12 cellular contexts compared by ENCODE assay signal in the genomic region with DNA sequence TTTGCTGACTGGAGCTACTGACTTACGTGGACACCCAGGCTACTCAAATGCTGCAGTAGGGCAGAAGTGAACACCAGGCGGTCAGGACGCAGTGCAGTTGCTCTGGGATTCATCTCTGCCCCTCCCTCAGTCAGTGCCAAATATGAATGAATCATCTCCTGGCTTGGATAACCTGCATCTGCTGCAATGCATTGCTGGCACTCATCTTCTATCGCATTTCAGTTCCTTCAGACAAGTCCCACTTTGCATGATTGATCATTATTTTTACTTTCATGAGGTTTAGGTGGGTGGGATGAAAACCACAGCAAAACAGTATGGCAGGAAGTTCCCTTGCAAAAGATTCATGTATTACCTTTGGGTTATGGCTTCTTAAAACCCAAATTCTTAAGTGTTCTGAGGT.
DNase-seq lines count a peak whose midpoint lies in the region; TF ChIP-seq lines count a peak whose summit lies in the region.
"Had no signal": no experiment of that assay in that cellular context is flagged by ENCODE, and none has a peak within 500 bp of the region (broad histone marks: within the 10 kb centered on the region; RNA-seq: fewer than 3 reads in every experiment).

No MANE protein-coding gene starts in this region.

- DNase-seq in cardiac muscle cell (ENCODE audit: low read depth in 1 of 2, low spot score in 1 of 2), result peak in 1 of 2 donors; percentile 82
- DNase-seq in right atrium auricular region (ENCODE audit: low spot score), result no peak
- DNase-seq in RKO (ENCODE audit: low spot score), result peak; percentile 37
- DNase-seq in fibroblast of peridontal ligament (ENCODE audit: extremely low read depth), result peak; percentile 86
- DNase-seq in uterus, result peak; percentile 32 to 33
- DNase-seq in vagina (ENCODE audit: extremely low spot score in 2 of 2), result no peak
- DNase-seq in activated CD4-positive, alpha-beta T cell treated with anti-CD3 and anti-CD28 coated beads, Interleukin-2, amount 50 U/mL, for 48 hours, result no peak
- DNase-seq in stimulated activated CD4-positive, alpha-beta T cell treated with anti-CD3 and anti-CD28 coated beads, Interleukin-1b, Interleukin-23, amount 100 ng/mL, for 48 hours, result no peak
- DNase-seq: activated gamma-delta T cell treated with Interleukin-2 at 50 U/mL for 16 hours, NCI-H2081 had no signal

- H3K4me3 ChIP-seq in cardiac muscle cell, result no peak overlapping the region
- H3K4me3 ChIP-seq in right atrium auricular region, result no peak overlapping the region
- no peak overlapping the region for H3K4me3 ChIP-seq in uterus
- no peak overlapping the region for H3K4me3 ChIP-seq in vagina
- H3K4me3 ChIP-seq: BLaER1 treated with 17β-estradiol and CSF1 and Interleukin-3, amounts not matched to agents 10 nM and 100 nM had no signal

- no peaks in the 10 kb centered on the region for H3K27me3 ChIP-seq in cardiac muscle cell
- no peaks in the 10 kb centered on the region for H3K27me3 ChIP-seq in right atrium auricular region
- H3K27me3 ChIP-seq in uterus, result no peaks in the 10 kb centered on the region
- H3K27me3 ChIP-seq in vagina, result no peaks in the 10 kb centered on the region
- H3K27me3 ChIP-seq: BLaER1 treated with 17β-estradiol and CSF1 and Interleukin-3, amounts not matched to agents 10 nM and 100 nM had no signal

- no peaks in the 10 kb centered on the region for H3K9me3 ChIP-seq in cardiac muscle cell (ENCODE audit: low read depth)
- H3K9me3 ChIP-seq in right atrium auricular region, result no peaks in the 10 kb centered on the region
- no peaks in the 10 kb centered on the region for H3K9me3 ChIP-seq in uterus
- no peaks in the 10 kb centered on the region for H3K9me3 ChIP-seq in vagina
- H3K9me3 ChIP-seq: BLaER1 treated with 17β-estradiol and CSF1 and Interleukin-3, amounts not matched to agents 10 nM and 100 nM had no signal

- H3K36me3 ChIP-seq in cardiac muscle cell (no peaks in the 10 kb centered on the region), right atrium auricular region (no peaks in the 10 kb centered on the region), uterus (no peaks in the 10 kb centered on the region), vagina (no peaks in the 10 kb centered on the region)
- H3K36me3 ChIP-seq: BLaER1 treated with 17β-estradiol and CSF1 and Interleukin-3, amounts not matched to agents 10 nM and 100 nM had no signal

- no peak overlapping the region for H3K27ac ChIP-seq in cardiac muscle cell
- H3K27ac ChIP-seq in right atrium auricular region, result no peak overlapping the region
- H3K27ac ChIP-seq in uterus, result no peak overlapping the region
- no peak overlapping the region for H3K27ac ChIP-seq in vagina
- H3K27ac ChIP-seq: BLaER1 treated with 17β-estradiol and CSF1 and Interleukin-3, amounts not matched to agents 10 nM and 100 nM; VCaP had no signal

- intact Hi-C loops in uterus (cut with DNase I; ENCODE audit: low total_unique reads) (no loop called here), vagina (cut with DNase I) (no loop called here)

- no peak for TF ChIP-seq POLR2A in uterus (IDR thresholded peaks at IDR 0.05)
- TF ChIP-seq POLR2A in vagina (IDR thresholded peaks at IDR 0.05), result no peak

- H3K4me1 ChIP-seq in cardiac muscle cell (ENCODE audit: low read depth) (peaks cover 19% of the 10 kb centered on the region), right atrium auricular region (no peaks in the 10 kb centered on the region), uterus (no peaks in the 10 kb centered on the region), vagina (peaks cover 6% of the 10 kb centered on the region)

- TF ChIP-seq CTCF in cardiac muscle cell (IDR thresholded peaks at IDR 0.05; ENCODE audit: low read depth, low read length) (peak; percentile 12), right atrium auricular region (IDR thresholded peaks at IDR 0.05) (no peak), uterus (IDR thresholded peaks at IDR 0.05) (peak in 1 of 4 experiments; percentile 6), vagina (IDR thresholded peaks at IDR 0.05) (no peak)

Comparison
In these comparisons a context has a peak if more than half of its experiments do, and no peak if none do; other contexts are left out.
1. DNase-seq: peak in RKO (single experiment), fibroblast of peridontal ligament (single experiment) and uterus (2 of 2); none in right atrium auricular region (single experiment), vagina (0 of 2), activated CD4-positive, alpha-beta T cell treated with anti-CD3 and anti-CD28 coated beads, Interleukin-2, amount 50 U/mL, for 48 hours (0 of 2) and stimulated activated CD4-positive, alpha-beta T cell treated with anti-CD3 and anti-CD28 coated beads, Interleukin-1b, Interleukin-23, amount 100 ng/mL, for 48 hours (single experiment).